ENCODE assay signal across 23 cellular contexts in the genomic region with DNA sequence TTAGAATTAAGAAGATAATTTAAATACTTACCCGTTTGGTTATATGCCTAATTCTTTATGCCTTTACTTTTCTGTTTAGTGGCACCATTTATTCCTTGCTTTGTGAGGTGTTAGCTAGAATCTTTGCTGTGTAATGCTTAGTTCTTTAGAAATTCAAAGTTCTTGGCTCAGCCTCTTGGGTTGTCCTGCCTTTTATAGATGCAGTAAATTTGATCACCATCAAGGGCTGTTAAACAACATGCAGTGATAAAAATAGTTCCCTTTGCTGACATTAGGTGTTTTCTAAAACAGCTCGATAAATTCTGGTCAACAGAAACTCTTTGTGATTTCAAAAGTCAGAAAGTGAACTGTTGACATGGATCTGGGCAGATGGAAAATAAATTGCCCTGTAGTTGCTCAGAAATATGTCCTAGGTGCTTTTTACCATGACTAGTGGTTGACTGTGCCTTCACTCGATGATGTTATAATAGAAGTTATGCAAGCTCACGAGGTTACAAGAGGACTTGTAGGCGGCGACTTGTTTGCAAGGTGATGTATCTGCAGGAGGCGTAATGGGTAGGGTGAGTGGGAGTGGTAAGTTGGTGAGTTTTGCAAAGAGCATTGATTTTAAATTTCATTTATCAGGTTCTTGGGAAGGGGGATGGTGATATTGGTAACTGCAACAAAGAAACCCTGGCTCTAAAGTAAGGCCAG. TPM values are rescaled to one million over a fixed set of nuclear protein-coding genes. Genes with fewer than 3 reads are reported as not detected.
DNase-seq lines count a peak whose midpoint lies in the region; TF ChIP-seq lines count a peak whose summit lies in the region.
"Had no signal": no experiment of that assay in that cellular context is flagged by ENCODE, and none has a peak within 500 bp of the region (broad histone marks: within the 10 kb centered on the region; RNA-seq: fewer than 3 reads in every experiment).

No MANE protein-coding gene starts in this region.

- H3K23ac ChIP-seq in mesendoderm (ENCODE audit: low read length) = no peak overlapping the region

- H3K36me3 Mint-ChIP-seq in MCF 10A (ENCODE audit: insufficient read depth, unreplicated experiment) = no peaks in the 10 kb centered on the region
- H3K36me3 Mint-ChIP-seq: CD14-positive monocyte; CD8-positive, alpha-beta memory T cell had no signal

- whole genome bisulfite sequencing in transverse colon (ENCODE audit: low coverage in 1 of 2), 2 donors = 28 to 37% methylated on average over 5 to 7 of the region's 7 CpGs
- WGBS in mesendoderm (ENCODE audit: extremely low coverage, insufficient coverage, low lambda C conversion rate) = 100% methylated on average over 1 of the region's 7 CpGs

- no peaks in the 10 kb centered on the region for H3K9me3 Mint-ChIP-seq in MCF 10A (ENCODE audit: unreplicated experiment)

- intact Hi-C loops in MCF 10A (cut with micrococcal nuclease) (no loop called here), breast epithelium (cut with DNase I; ENCODE audit: low total_unique reads) (no loop called here), head of caudate nucleus (cut with DNase I) (no loop called here), transverse colon (cut with DNase I; ENCODE audit: low total_unique reads) (no loop called here)

- H3K4me1 ChIP-seq in breast epithelium (no peaks in the 10 kb centered on the region), transverse colon (peaks cover 0 to 10% (median 4%) of the 10 kb centered on the region in 4 donors), mesendoderm (ENCODE audit: control insufficient read depth, low read depth, low read length) (no peaks in the 10 kb centered on the region)
- H3K4me1 ChIP-seq: BE2C had no signal

- no peak overlapping the region for H3K9ac ChIP-seq in mesendoderm (ENCODE audit: low read length)
- H3K9ac ChIP-seq: BLaER1 treated with 17β-estradiol and CSF1 and Interleukin-3, amounts not matched to agents 10 nM and 100 nM; GM23248 had no signal

- TF ChIP-seq EP300 in transverse colon (IDR thresholded peaks at IDR 0.05; ENCODE audit: low read depth) = no peak

- H3K9me3 ChIP-seq in breast epithelium (no peaks in the 10 kb centered on the region), transverse colon (no peaks in the 10 kb centered on the region)
- H3K9me3 ChIP-seq: BE2C had no signal

- no peak overlapping the region for H3K27ac ChIP-seq in breast epithelium
- H3K27ac ChIP-seq in transverse colon = no peak overlapping the region
- no peak overlapping the region for H3K27ac ChIP-seq in mesendoderm (ENCODE audit: low read depth, low read length)
- H3K27ac ChIP-seq: 22Rv1; BLaER1 treated with 17β-estradiol and CSF1 and Interleukin-3, amounts not matched to agents 10 nM and 100 nM; GM23248 had no signal

- no peak overlapping the region for H3K18ac ChIP-seq in mesendoderm (ENCODE audit: low read length)

- H2BK120ac ChIP-seq in mesendoderm (ENCODE audit: low read depth, low read length) = no peak overlapping the region

- H3K27ac Mint-ChIP-seq in MCF 10A (ENCODE audit: low read depth, unreplicated experiment) = no peak overlapping the region
- H3K27ac Mint-ChIP-seq: CD14-positive monocyte; CD4-positive, alpha-beta T cell; CD8-positive, alpha-beta memory T cell had no signal

- H3K36me3 ChIP-seq in breast epithelium (no peaks in the 10 kb centered on the region), transverse colon (no peaks in the 10 kb centered on the region), mesendoderm (ENCODE audit: control insufficient read depth, insufficient read depth, low read length) (no peaks in the 10 kb centered on the region)
- H3K36me3 ChIP-seq: BE2C; BLaER1 treated with 17β-estradiol and CSF1 and Interleukin-3, amounts not matched to agents 10 nM and 100 nM had no signal

- BruUV-seq in MCF 10A (replicated peaks; lab: Mats Ljungman, UMichigan) = no TSS peak

- H3K56ac ChIP-seq in mesendoderm (ENCODE audit: low read length) = no peak overlapping the region

- no peaks in the 10 kb centered on the region for H3K27me3 ChIP-seq in breast epithelium
- H3K27me3 ChIP-seq in transverse colon = no peaks in the 10 kb centered on the region
- no peaks in the 10 kb centered on the region for H3K27me3 ChIP-seq in mesendoderm (ENCODE audit: insufficient read depth, low read length, poor library complexity)
- H3K27me3 ChIP-seq: BE2C; BLaER1 treated with 17β-estradiol and CSF1 and Interleukin-3, amounts not matched to agents 10 nM and 100 nM had no signal

- H3K4me3 ChIP-seq in breast epithelium (no peak overlapping the region), transverse colon (no peak overlapping the region), mesendoderm (ENCODE audit: low read length) (no peak overlapping the region)
- H3K4me3 ChIP-seq: BLaER1 treated with 17β-estradiol and CSF1 and Interleukin-3, amounts not matched to agents 10 nM and 100 nM; GM12878; GM23248 had no signal

- peaks cover 6% of the 10 kb centered on the region for H3K4me1 Mint-ChIP-seq in MCF 10A (ENCODE audit: insufficient read depth, unreplicated experiment)
- H3K4me1 Mint-ChIP-seq: CD14-positive monocyte; CD8-positive, alpha-beta memory T cell had no signal

- H2BK5ac ChIP-seq in mesendoderm (ENCODE audit: low read length) = no peak overlapping the region

- no peak overlapping the region for H3K4me3 Mint-ChIP-seq in MCF 10A (ENCODE audit: unreplicated experiment)
- H3K4me3 Mint-ChIP-seq: CD14-positive monocyte; CD4-positive, alpha-beta T cell; CD8-positive, alpha-beta memory T cell had no signal

- no peak overlapping the region for H4K8ac ChIP-seq in mesendoderm (ENCODE audit: low read depth, low read length)

- peak; percentile 28 for DNase-seq in MCF 10A (ENCODE audit: unreplicated experiment)
- no peak for DNase-seq in breast epithelium (ENCODE audit: low spot score in 2 of 2)
- DNase-seq in head of caudate nucleus = peak in 34 of 42 donors; percentile 10 to 85 (median 42)
- DNase-seq in putamen (ENCODE audit: low spot score) = peak; percentile 75
- DNase-seq in transverse colon = peak; percentile 13
- no peak for DNase-seq in Ammon's horn (ENCODE audit: low spot score)
- DNase-seq in stimulated activated CD4-positive, alpha-beta T cell treated with anti-CD3 and anti-CD28 coated beads, Interleukin-2, amount 100 ng/mL, for 24 hours = no peak
- no peak for DNase-seq in mesendoderm
- DNase-seq: BE2C; CD4-positive, alpha-beta T cell; CD8-positive, alpha-beta memory T cell; DMS 273 treated with DMSO at 0.1 percent for 48 hours; DMS79; EL; GDM1; GM23248; H7; HCEC 1CT had no signal

- H3K27me3 Mint-ChIP-seq in MCF 10A (ENCODE audit: insufficient read depth, unreplicated experiment) = no peaks in the 10 kb centered on the region
- H3K27me3 Mint-ChIP-seq: CD4-positive, alpha-beta T cell; CD8-positive, alpha-beta memory T cell had no signal

- H3K4me2 ChIP-seq in mesendoderm (ENCODE audit: low read length) = no peak overlapping the region
- H3K4me2 ChIP-seq: BLaER1 treated with 17β-estradiol and CSF1 and Interleukin-3, amounts not matched to agents 10 nM and 100 nM had no signal

- POLR2A ChIA-PET in MCF 10A (lab: Yijun Ruan, JAX) = interaction anchor here (0.5 kb wide), 1 partner anchor 196 kb away, joined by 3 read pairs; no protein-coding TSS in a partner anchor

- H2BK15ac ChIP-seq in mesendoderm (replicated peaks; ENCODE audit: low read depth) = no peak overlapping the region

- H4K5ac ChIP-seq in mesendoderm (ENCODE audit: low read length) = no peak overlapping the region

- no peaks in the 10 kb centered on the region for H3K79me2 ChIP-seq in mesendoderm (ENCODE audit: control insufficient read depth, insufficient read depth, low read length)

- no peak overlapping the region for H2AK5ac ChIP-seq in mesendoderm (ENCODE audit: low read length)

- TF ChIP-seq POLR2A in breast epithelium (IDR thresholded peaks at IDR 0.05) (no peak), transverse colon (IDR thresholded peaks at IDR 0.05) (no peak)

- CTCF ChIA-PET in MCF 10A (lab: Yijun Ruan, JAX) = interaction anchor here (0.9 kb wide), 1 partner anchor 14 kb away, joined by 4 read pairs; no protein-coding TSS in a partner anchor

- in situ Hi-C loops in transverse colon (cut with MboI; ENCODE audit: low pct_ligation_motif_present in 1 of 4, low pct_unique_long_range_greater_than_20kb in 1 of 4, low sequenced_read_pairs in 3 of 4) = no loop called here

- no peak overlapping the region for H3K4ac ChIP-seq in mesendoderm (ENCODE audit: low read depth, low read length)

- TF ChIP-seq CTCF in MCF 10A (IDR thresholded peaks at IDR 0.05; ENCODE audit: unreplicated experiment) = no peak
- no peak for TF ChIP-seq CTCF in breast epithelium (IDR thresholded peaks at IDR 0.05)
- no peak for TF ChIP-seq CTCF in transverse colon (IDR thresholded peaks at IDR 0.05)

- no peaks in the 10 kb centered on the region for H3K79me1 ChIP-seq in mesendoderm (ENCODE audit: low read length)

RNA-seq across cellular contexts. Expression of gene LRRTM1, which starts 52.1 kb away (rescaled TPM):
- not detected in 2 replicates for total RNA-seq in MCF 10A (2022)
- under 1 TPM in 1 of 3 donors, not detected in 2; 0.15 TPM for total RNA-seq in breast epithelium
- 1 to 10 TPM in 1 of 4 donors, under 1 TPM in 2, not detected in 1; 0.16 to 7.9 (median 0.68) TPM for total RNA-seq in transverse colon
- 3.9 TPM for polyA plus RNA-seq in mesendoderm (2013, experiment 1 of 2)
- 4.4 TPM for polyA plus RNA-seq in mesendoderm (2013, experiment 2 of 2)
- total RNA-seq: CD4-positive, alpha-beta T cell; CD8-positive, alpha-beta memory T cell; GM12878; GM23248 had no signal
- polyA plus RNA-seq: AG04450; CD14-positive monocyte; CD8-positive, alpha-beta memory T cell; GM12878; GM23248 had no signal

Comparison
In these comparisons a context has a peak if more than half of its experiments do, and no peak if none do; other contexts are left out.
1. DNase-seq: peak in MCF 10A (single experiment), head of caudate nucleus (34 of 42), putamen (single experiment) and transverse colon (single experiment); none in breast epithelium (0 of 2), Ammon's horn (single experiment), stimulated activated CD4-positive, alpha-beta T cell treated with anti-CD3 and anti-CD28 coated beads, Interleukin-2, amount 100 ng/mL, for 24 hours (0 of 2) and mesendoderm (single experiment).